ENCODE assay signal across 20 cellular contexts in genomic region chr9:22911632-22912031, GRCh38.
"Had no signal": no experiment of that assay in that cellular context is flagged by ENCODE, and none has a peak within 500 bp of the region (broad histone marks: within the 10 kb centered on the region; RNA-seq: fewer than 3 reads in every experiment).

No MANE protein-coding gene starts in this region.

- H3K27me3 ChIP-seq: neutrophil, pancreas, right lobe of liver, stomach, tibial artery had no signal

- H3K27ac ChIP-seq: neutrophil, pancreas, right lobe of liver, stomach, tibial artery had no signal

- H3K4me3 ChIP-seq: lung, pancreas, right lobe of liver, smooth muscle cell, stomach, tibial artery had no signal

- H3K9me3 ChIP-seq: neutrophil, pancreas, right lobe of liver, stomach, tibial artery had no signal

- H3K36me3 ChIP-seq: neutrophil, pancreas, right lobe of liver, stomach, tibial artery had no signal

- FAIRE-seq: endometrium, frontal cortex, keratinocyte, pancreas, urothelium cell line had no signal

- DNase-seq: cerebellar nuclear complex; cortex of kidney; effector memory CD8-positive, alpha-beta T cell; erythroblast; hypothalamus; pancreas; right lobe of liver; stimulated activated CD4-positive, alpha-beta T cell treated with anti-CD3 and anti-CD28 coated beads, Interleukin-12 subunit alpha, Interleukin-12 subunit beta, amount 100 ng/mL, for 4 hours; stimulated activated CD4-positive, alpha-beta T cell treated with anti-CD3 and anti-CD28 coated beads, Interleukin-1b, Interleukin-23, amount 100 ng/mL, for 48 hours; stimulated activated CD4-positive, alpha-beta T cell treated with anti-CD3 and anti-CD28 coated beads, Interleukin-4, amount 100 ng/mL, for 24 hours; stimulated activated naive CD4-positive, alpha-beta T cell treated with Interleukin-2 at 50 U/mL for 16 hours; stomach; tibial artery had no signal

- H3K4me2 ChIP-seq: smooth muscle cell had no signal

- H3K4me1 ChIP-seq: pancreas, right lobe of liver, stomach, tibial artery had no signal
